8 cellular contexts compared by ENCODE assay signal in genomic region chr17:46190763-46191162, GRCh38. TPM values are rescaled to one million over a fixed set of nuclear protein-coding genes. Genes with fewer than 3 reads are reported as not detected.
DNase-seq lines count a peak whose midpoint lies in the region; ATAC-seq, FAIRE-seq and TF ChIP-seq lines count a peak whose summit lies in the region.

No MANE protein-coding gene starts in this region.

- POLR2A ChIA-PET in T-cell (lab: Charles Lee), result no interaction called here

- H3K4me1 Mint-ChIP-seq in T-cell, result peaks cover 68 to 80% (median 72%) of the 10 kb centered on the region in 3 donors

- H3K9me3 ChIP-seq in fibroblast of lung (ENCODE audit: control insufficient read depth, insufficient read depth, low read depth, low read length) (no peaks in the 10 kb centered on the region), sigmoid colon (no peaks in the 10 kb centered on the region)

- DNase-seq in H54 (ENCODE audit: insufficient read length, low spot score) (no peak), T-cell (no peak), fibroblast of lung (ENCODE audit: low read depth in 2 of 2) (peak; percentile 35 to 47), sigmoid colon (no peak), NCI-H146 (lab: John Stamatoyannopoulos, UW) (no peak), occipital lobe (lab: John Stamatoyannopoulos, UW) (no peak)

- TF ChIP-seq POLR2A in H54 (IDR thresholded peaks at IDR 0.05; ENCODE audit: low read depth, low read length) (no peak), sigmoid colon (IDR thresholded peaks at IDR 0.05) (no peak)

- peak overlapping the region; percentile 77 to 82 for H3K27ac Mint-ChIP-seq in T-cell

- TF ChIP-seq EP300 in sigmoid colon (IDR thresholded peaks at IDR 0.05), result no peak

- H3K79me2 ChIP-seq in fibroblast of lung (ENCODE audit: control insufficient read depth, insufficient read depth, low read length), result peaks cover 76% of the 10 kb centered on the region

- H4K20me1 ChIP-seq in fibroblast of lung (ENCODE audit: control insufficient read depth, extremely low read depth, insufficient read depth, low read length), result peaks cover 2% of the 10 kb centered on the region

- H2AFZ ChIP-seq in fibroblast of lung (ENCODE audit: low read length), result no peak overlapping the region

- no peaks in the 10 kb centered on the region for H3K36me3 ChIP-seq in fibroblast of lung (ENCODE audit: control insufficient read depth, insufficient read depth, low read length)
- H3K36me3 ChIP-seq in sigmoid colon, result no peaks in the 10 kb centered on the region

- CTCF ChIA-PET in T-cell (lab: Charles Lee), result no interaction called here

- WGBS in sigmoid colon, 2 donors, result 25 to 38% methylated on average over 4 of the region's 4 CpGs

- H3K4me1 ChIP-seq in fibroblast of lung (ENCODE audit: control insufficient read depth, extremely low read depth, insufficient read depth, low read length) (peaks cover 11% of the 10 kb centered on the region), sigmoid colon (peaks cover 0 to 68% (median 61%) of the 10 kb centered on the region in 4 donors)

- H3K36me3 Mint-ChIP-seq in T-cell, result peaks cover 6% of the 10 kb centered on the region

- H3K27ac ChIP-seq in fibroblast of lung (ENCODE audit: insufficient read depth, low read length) (no peak overlapping the region), sigmoid colon (peak overlapping the region; percentile 100)

- peak overlapping the region; percentile 88 for H3K4me2 ChIP-seq in fibroblast of lung (ENCODE audit: extremely low read depth, insufficient read depth, low read length)

- H3K27me3 ChIP-seq in fibroblast of lung (ENCODE audit: control insufficient read depth, insufficient read depth, low read length) (no peaks in the 10 kb centered on the region), sigmoid colon (no peaks in the 10 kb centered on the region)

- peak; percentile 33 for FAIRE-seq in H54 (lab: Jason Lieb, UNC)

- intact Hi-C loops in sigmoid colon (cut with DNase I), result loop anchor here (5.0 to 10.0 kb wide), 2 partner anchors 73 to 74 kb away; no protein-coding TSS in a partner anchor

- TF ChIP-seq CTCF in fibroblast of lung (conservative IDR thresholded peaks at IDR 0.05 in 1 of 2, IDR thresholded peaks at IDR 0.05 in 1 of 2; ENCODE audit: low read depth in 1 of 2, low read length in 2 of 2), result no peak
- TF ChIP-seq CTCF in sigmoid colon (IDR thresholded peaks at IDR 0.05), result no peak

- no peak overlapping the region for H3K9ac ChIP-seq in fibroblast of lung (ENCODE audit: insufficient read depth, low read length)

- H3K27me3 Mint-ChIP-seq in T-cell, result no peaks in the 10 kb centered on the region

- H3K9me3 Mint-ChIP-seq in T-cell, result no peaks in the 10 kb centered on the region

- peak overlapping the region; percentile 85 to 97 (median 92) for H3K4me3 ChIP-seq in fibroblast of lung (replicated peaks in 1 of 4; ENCODE audit: control extremely low read depth in 1 of 4, insufficient read depth in 1 of 4, low read depth in 3 of 4, low read length in 4 of 4)
- peak overlapping the region; percentile 93 to 100 (median 98) for H3K4me3 ChIP-seq in sigmoid colon

- no peak for ATAC-seq in T-cell (replicated peaks in 1 of 4)
- no peak for ATAC-seq in GM19035 (IDR thresholded peaks at IDR 0.05; ENCODE audit: unreplicated experiment)
- ATAC-seq in HG02571 (IDR thresholded peaks at IDR 0.05; ENCODE audit: unreplicated experiment), result no peak

- H3K4me3 Mint-ChIP-seq in T-cell, result peak overlapping the region; percentile 95 to 98 (median 96)

RNA-seq across cellular contexts. Expression of gene KANSL1, which starts 2.5 kb away (rescaled TPM):
- total RNA-seq in T-cell (100 to 1,000 TPM; 113 to 301 (median 160) TPM), fibroblast of lung (55.5 and 78.6 TPM in 2 replicates), sigmoid colon (100 to 1,000 TPM in 1 of 4 donors, 10 to 100 TPM in 3; 70.7 to 130 (median 79.7) TPM), occipital lobe (116 TPM)
- polyA plus RNA-seq in fibroblast of lung (8.4 and 11.1 TPM in 2 replicates), sigmoid colon (10 to 100 TPM in 2 of 3 donors, 1 to 10 TPM in 1; 9.7 to 25.0 (median 13.8) TPM)
- 10.7 and 12.4 TPM in 2 replicates for polyA plus RNA-seq in fibroblast of lung (2012)
- 59.3 and 92.5 TPM in 2 replicates for polyA minus RNA-seq in fibroblast of lung (ENCODE audit: low replicate concordance)

Comparison
In these comparisons a context has a peak if more than half of its experiments do, and no peak if none do; other contexts are left out.
1. DNase-seq: peak in fibroblast of lung (2 of 2); none in H54 (single experiment), T-cell (0 of 34), sigmoid colon (single experiment), NCI-H146 (single experiment) and occipital lobe (single experiment).